ENCODE assay signal across 11 cellular contexts in genomic region chr1:27135920-27136551, GRCh38. TPM values are rescaled to one million over a fixed set of nuclear protein-coding genes. Genes with fewer than 3 reads are reported as not detected.
DNase-seq lines count a peak whose midpoint lies in the region; ATAC-seq, FAIRE-seq and TF ChIP-seq lines count a peak whose summit lies in the region.
"Had no signal": no experiment of that assay in that cellular context is flagged by ENCODE, and none has a peak within 500 bp of the region (broad histone marks: within the 10 kb centered on the region; RNA-seq: fewer than 3 reads in every experiment).

No MANE protein-coding gene starts in this region.

- FAIRE-seq in astrocyte (lab: Jason Lieb, UNC) (no peak), D721Med (lab: Jason Lieb, UNC) (no peak)

- peak overlapping the region; percentile 88 for H3K27ac ChIP-seq in CD4-positive, CD25-positive, alpha-beta regulatory T cell (ENCODE audit: insufficient read depth, low read length, poor library complexity, severe bottlenecking)
- H3K27ac ChIP-seq in astrocyte (ENCODE audit: low read depth, low read length): no peak overlapping the region
- H3K27ac ChIP-seq in mesendoderm (ENCODE audit: low read depth, low read length): no peak overlapping the region

- H3K4me3 Mint-ChIP-seq in CD4-positive, CD25-positive, alpha-beta regulatory T cell: peak overlapping the region; percentile 43 to 93 (median 88)
- H3K4me3 Mint-ChIP-seq in astrocyte (ENCODE audit: unreplicated experiment): no peak overlapping the region
- peak overlapping the region; percentile 88 for H3K4me3 Mint-ChIP-seq in natural killer cell treated with Interleukin-12 subunit alpha and Interleukin-12 subunit beta and Interleukin-15 and Interleukin-18, amount 100 ng/mL, for 72 hours
- H3K4me3 Mint-ChIP-seq: neural crest cell had no signal

- H3K79me2 ChIP-seq in astrocyte (ENCODE audit: insufficient read depth, low read length) (peaks cover 38% of the 10 kb centered on the region), mesendoderm (ENCODE audit: control insufficient read depth, insufficient read depth, low read length) (peaks cover 5% of the 10 kb centered on the region)

- H3K23ac ChIP-seq in mesendoderm (ENCODE audit: low read length): no peak overlapping the region

- no CpG with 5 or more reads among the region's 5 CpGs for WGBS in mesendoderm (ENCODE audit: extremely low coverage, insufficient coverage, low lambda C conversion rate)

- H3K36me3 Mint-ChIP-seq in CD4-positive, CD25-positive, alpha-beta regulatory T cell: no peaks in the 10 kb centered on the region
- H3K36me3 Mint-ChIP-seq in astrocyte (ENCODE audit: low read depth, unreplicated experiment): peaks cover 14% of the 10 kb centered on the region
- no peaks in the 10 kb centered on the region for H3K36me3 Mint-ChIP-seq in natural killer cell treated with Interleukin-12 subunit alpha and Interleukin-12 subunit beta and Interleukin-15 and Interleukin-18, amount 100 ng/mL, for 72 hours

- H2BK15ac ChIP-seq in mesendoderm (replicated peaks; ENCODE audit: low read depth): no peak overlapping the region

- no peaks in the 10 kb centered on the region for H3K9me3 ChIP-seq in CD4-positive, CD25-positive, alpha-beta regulatory T cell (ENCODE audit: control insufficient read depth in 2 of 2, low read length in 2 of 2)
- no peaks in the 10 kb centered on the region for H3K9me3 ChIP-seq in astrocyte (ENCODE audit: insufficient read depth, low read depth, low read length)

- H3K18ac ChIP-seq in mesendoderm (ENCODE audit: low read length): no peak overlapping the region

- H3K36me3 ChIP-seq in CD4-positive, CD25-positive, alpha-beta regulatory T cell (ENCODE audit: control insufficient read depth, insufficient read depth, low read length): no peaks in the 10 kb centered on the region
- H3K36me3 ChIP-seq in astrocyte (ENCODE audit: insufficient read depth, low read length) (no peaks in the 10 kb centered on the region), mesendoderm (ENCODE audit: control insufficient read depth, insufficient read depth, low read length) (no peaks in the 10 kb centered on the region)

- H2AFZ ChIP-seq in astrocyte (ENCODE audit: low read depth, low read length): no peak overlapping the region

- no peak overlapping the region for H3K4ac ChIP-seq in mesendoderm (ENCODE audit: low read depth, low read length)

- H4K5ac ChIP-seq in mesendoderm (ENCODE audit: low read length): no peak overlapping the region

- no peak overlapping the region for H2AK5ac ChIP-seq in mesendoderm (ENCODE audit: low read length)

- no peak overlapping the region for H3K56ac ChIP-seq in mesendoderm (ENCODE audit: low read length)

- no peak overlapping the region for H2BK5ac ChIP-seq in mesendoderm (ENCODE audit: low read length)

- no peak overlapping the region for H4K8ac ChIP-seq in mesendoderm (ENCODE audit: low read depth, low read length)

- H3K4me2 ChIP-seq in astrocyte (ENCODE audit: low read length) (no peak overlapping the region), mesendoderm (ENCODE audit: low read length) (no peak overlapping the region)

- no peak overlapping the region for H3K4me3 ChIP-seq in CD4-positive, CD25-positive, alpha-beta regulatory T cell (ENCODE audit: low read depth, low read length)
- H3K4me3 ChIP-seq in HFF-Myc (replicated peaks; ENCODE audit: low read depth, low read length): no peak overlapping the region
- no peak overlapping the region for H3K4me3 ChIP-seq in astrocyte (ENCODE audit: insufficient read depth, low read depth, low read length)
- H3K4me3 ChIP-seq in mesendoderm (ENCODE audit: low read length): no peak overlapping the region

- no peaks in the 10 kb centered on the region for H3K27me3 ChIP-seq in CD4-positive, CD25-positive, alpha-beta regulatory T cell (ENCODE audit: control insufficient read depth, insufficient read depth, low read length)
- H3K27me3 ChIP-seq in astrocyte (ENCODE audit: insufficient read depth, low read length) (no peaks in the 10 kb centered on the region), mesendoderm (ENCODE audit: insufficient read depth, low read length, poor library complexity) (no peaks in the 10 kb centered on the region)

- peaks cover 70% of the 10 kb centered on the region for H4K20me1 ChIP-seq in astrocyte (ENCODE audit: insufficient read depth, low read length)

- no peak overlapping the region for H3K9ac ChIP-seq in astrocyte (ENCODE audit: low read length)
- no peak overlapping the region for H3K9ac ChIP-seq in mesendoderm (ENCODE audit: low read length)

- no peaks in the 10 kb centered on the region for H3K27me3 Mint-ChIP-seq in CD4-positive, CD25-positive, alpha-beta regulatory T cell
- no peaks in the 10 kb centered on the region for H3K27me3 Mint-ChIP-seq in astrocyte (ENCODE audit: low read depth, unreplicated experiment)
- H3K27me3 Mint-ChIP-seq in natural killer cell treated with Interleukin-12 subunit alpha and Interleukin-12 subunit beta and Interleukin-15 and Interleukin-18, amount 100 ng/mL, for 72 hours: no peaks in the 10 kb centered on the region

- ATAC-seq in CD4-positive, CD25-positive, alpha-beta regulatory T cell (ENCODE audit: low read depth in 2 of 2): no peak
- peak; percentile 68 to 80 for ATAC-seq in natural killer cell treated with Interleukin-12 subunit alpha and Interleukin-12 subunit beta and Interleukin-15 and Interleukin-18, amount 100 ng/mL, for 72 hours
- no peak for ATAC-seq in HG03097 (IDR thresholded peaks at IDR 0.05; ENCODE audit: low FRiP score, unreplicated experiment)

- TF ChIP-seq CTCF in HFF-Myc (IDR thresholded peaks at IDR 0.05; ENCODE audit: low read depth, low read length, missing control alignments): peak; percentile 21
- TF ChIP-seq CTCF in astrocyte (IDR thresholded peaks at IDR 0.05; ENCODE audit: insufficient read depth, low read depth, low read length): peak; percentile 4
- TF ChIP-seq CTCF in D721Med (IDR thresholded peaks at IDR 0.05; ENCODE audit: insufficient read depth, missing control alignments): no peak

- no peaks in the 10 kb centered on the region for H3K9me3 Mint-ChIP-seq in CD4-positive, CD25-positive, alpha-beta regulatory T cell
- H3K9me3 Mint-ChIP-seq in astrocyte (ENCODE audit: unreplicated experiment): no peaks in the 10 kb centered on the region
- H3K9me3 Mint-ChIP-seq in natural killer cell treated with Interleukin-12 subunit alpha and Interleukin-12 subunit beta and Interleukin-15 and Interleukin-18, amount 100 ng/mL, for 72 hours: no peaks in the 10 kb centered on the region
- H3K9me3 Mint-ChIP-seq: neural crest cell had no signal

- DNase-seq in CD4-positive, CD25-positive, alpha-beta regulatory T cell: no peak
- DNase-seq in HFF-Myc (ENCODE audit: extremely low read depth, low read depth) (no peak), astrocyte (ENCODE audit: low read depth) (no peak), D721Med (ENCODE audit: insufficient read length, low spot score) (no peak), mesendoderm (no peak), islet precursor cell (no peak)
- DNase-seq in natural killer cell treated with Interleukin-12 subunit alpha and Interleukin-12 subunit beta and Interleukin-15 and Interleukin-18, amount 100 ng/mL, for 72 hours (ENCODE audit: low spot score): peak; percentile 82
- DNase-seq: effector CD8-positive, alpha-beta T cell; SHP77 treated with DMSO at 0.1 percent for 48 hours had no signal

- H3K79me1 ChIP-seq in mesendoderm (ENCODE audit: low read length): peaks cover 18% of the 10 kb centered on the region

- H2BK120ac ChIP-seq in mesendoderm (ENCODE audit: low read depth, low read length): no peak overlapping the region

- peak overlapping the region; percentile 98 to 99 (median 99) for H3K27ac Mint-ChIP-seq in CD4-positive, CD25-positive, alpha-beta regulatory T cell
- no peak overlapping the region for H3K27ac Mint-ChIP-seq in astrocyte (ENCODE audit: unreplicated experiment)
- peak overlapping the region; percentile 96 to 98 for H3K27ac Mint-ChIP-seq in natural killer cell treated with Interleukin-12 subunit alpha and Interleukin-12 subunit beta and Interleukin-15 and Interleukin-18, amount 100 ng/mL, for 72 hours

- H3K4me1 Mint-ChIP-seq in CD4-positive, CD25-positive, alpha-beta regulatory T cell: peaks cover 5 to 49% (median 30%) of the 10 kb centered on the region in 4 donors
- H3K4me1 Mint-ChIP-seq in astrocyte (ENCODE audit: low read depth, unreplicated experiment): peaks cover 21% of the 10 kb centered on the region
- peaks cover 46 to 52% of the 10 kb centered on the region in 2 donors for H3K4me1 Mint-ChIP-seq in natural killer cell treated with Interleukin-12 subunit alpha and Interleukin-12 subunit beta and Interleukin-15 and Interleukin-18, amount 100 ng/mL, for 72 hours (ENCODE audit: low read depth in 2 of 2)

- peaks cover 29% of the 10 kb centered on the region for H3K4me1 ChIP-seq in CD4-positive, CD25-positive, alpha-beta regulatory T cell (ENCODE audit: control insufficient read depth, insufficient read depth, low read length, poor library complexity, severe bottlenecking)
- H3K4me1 ChIP-seq in astrocyte (ENCODE audit: insufficient read depth, low read length) (peaks cover 3% of the 10 kb centered on the region), mesendoderm (ENCODE audit: control insufficient read depth, low read depth, low read length) (peaks cover 8% of the 10 kb centered on the region)

RNA-seq across cellular contexts. Expression of gene SLC9A1, which starts 18.9 kb away (rescaled TPM):
- total RNA-seq in CD4-positive, CD25-positive, alpha-beta regulatory T cell: 32.3 TPM
- polyA plus RNA-seq in CD4-positive, CD25-positive, alpha-beta regulatory T cell: 1 to 10 TPM; 5.4 to 8.7 (median 7.0) TPM
- 49.3 and 55.0 TPM in 2 replicates for total RNA-seq in astrocyte
- total RNA-seq in natural killer cell treated with Interleukin-12 subunit alpha and Interleukin-12 subunit beta and Interleukin-15 and Interleukin-18, amount 100 ng/mL, for 72 hours: 10 to 100 TPM; 25.3 to 31.4 TPM
- 22.3 TPM for polyA plus RNA-seq in mesendoderm (2013, experiment 1 of 2)
- polyA plus RNA-seq in mesendoderm (2013, experiment 2 of 2): 22.0 TPM

Comparison
In these comparisons a context has a peak if more than half of its experiments do, and no peak if none do; other contexts are left out.
1. ATAC-seq: peak in natural killer cell treated with Interleukin-12 subunit alpha and Interleukin-12 subunit beta and Interleukin-15 and Interleukin-18, amount 100 ng/mL, for 72 hours (2 of 2); none in CD4-positive, CD25-positive, alpha-beta regulatory T cell (0 of 2) and HG03097 (single experiment).